In the genomic region with DNA sequence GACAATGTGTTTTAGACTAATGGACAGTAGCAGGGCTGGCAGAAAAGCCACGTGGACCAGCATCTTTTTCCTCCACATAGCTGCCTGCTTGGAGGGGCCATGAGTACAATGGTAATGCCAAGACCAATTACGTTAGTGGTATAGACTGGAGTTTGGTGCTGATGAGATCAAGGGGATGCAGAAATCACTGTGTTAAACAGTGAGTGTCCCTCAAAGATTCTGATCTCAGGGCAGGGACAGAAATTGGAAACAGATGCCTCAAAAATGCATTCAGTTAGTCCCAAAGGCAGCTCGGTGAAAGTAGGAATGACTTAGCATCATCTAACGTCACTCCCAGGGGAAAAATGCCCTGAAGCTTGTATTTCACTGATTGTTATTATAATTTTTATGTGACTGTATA, we compare ENCODE assay signal across 18 cellular contexts.
"Had no signal": no experiment of that assay in that cellular context is flagged by ENCODE, and none has a peak within 500 bp of the region (broad histone marks: within the 10 kb centered on the region; RNA-seq: fewer than 3 reads in every experiment).

No MANE protein-coding gene starts in this region.

- H3K4me1 ChIP-seq: psoas muscle, tibial nerve had no signal

- DNase-seq: activated CD4-positive, alpha-beta T cell treated with anti-CD3 and anti-CD28 coated beads for 1 hour; activated CD4-positive, alpha-beta T cell treated with anti-CD3 and anti-CD28 coated beads, Interleukin-2, amount 50 U/mL, for 4 hours; activated naive CD8-positive, alpha-beta T cell treated with anti-CD3 and anti-CD28 coated beads, Interleukin-2, amount 10 ng/mL, durations not matched to agents 7 days and 5 days; activated T-cell treated with anti-CD3 and anti-CD28 coated beads for 4 hours; anterior cingulate cortex; caudate nucleus; dorsolateral prefrontal cortex; mesendoderm; naive thymus-derived CD8-positive, alpha-beta T cell; ovary; psoas muscle; right cardiac atrium; stimulated activated CD4-positive, alpha-beta T cell treated with anti-CD3 and anti-CD28 coated beads, Interleukin-2, amount 100 ng/mL, for 24 hours; stimulated activated naive CD4-positive, alpha-beta T cell treated with Interleukin-2 at 50 U/mL for 16 hours; substantia nigra; WERI-Rb-1 had no signal

- H3K27me3 ChIP-seq: dorsolateral prefrontal cortex, ovary, tibial nerve had no signal

- H3K36me3 Mint-ChIP-seq: activated naive CD8-positive, alpha-beta T cell treated with anti-CD3 and anti-CD28 coated beads, Interleukin-2, amount 10 ng/mL, durations not matched to agents 7 days and 5 days had no signal

- H3K4me1 Mint-ChIP-seq: activated naive CD8-positive, alpha-beta T cell treated with anti-CD3 and anti-CD28 coated beads, Interleukin-2, amount 10 ng/mL, durations not matched to agents 7 days and 5 days; brain; naive thymus-derived CD8-positive, alpha-beta T cell had no signal

- H3K9me3 ChIP-seq: ovary, psoas muscle, tibial nerve had no signal

- H3K27ac Mint-ChIP-seq: activated naive CD8-positive, alpha-beta T cell treated with anti-CD3 and anti-CD28 coated beads, Interleukin-2, amount 10 ng/mL, durations not matched to agents 7 days and 5 days; brain had no signal

- H3K4me3 Mint-ChIP-seq: activated naive CD8-positive, alpha-beta T cell treated with anti-CD3 and anti-CD28 coated beads, Interleukin-2, amount 10 ng/mL, durations not matched to agents 7 days and 5 days; brain; naive thymus-derived CD8-positive, alpha-beta T cell had no signal

- H3K36me3 ChIP-seq: ovary, WERI-Rb-1 had no signal

- H3K9me3 Mint-ChIP-seq: activated naive CD8-positive, alpha-beta T cell treated with anti-CD3 and anti-CD28 coated beads, Interleukin-2, amount 10 ng/mL, durations not matched to agents 7 days and 5 days; naive thymus-derived CD8-positive, alpha-beta T cell had no signal

- H3K4me3 ChIP-seq: dorsolateral prefrontal cortex, ovary, psoas muscle, tibial nerve had no signal

- H3K27me3 Mint-ChIP-seq: activated naive CD8-positive, alpha-beta T cell treated with anti-CD3 and anti-CD28 coated beads, Interleukin-2, amount 10 ng/mL, durations not matched to agents 7 days and 5 days; brain; naive thymus-derived CD8-positive, alpha-beta T cell had no signal

- H3K27ac ChIP-seq: dorsolateral prefrontal cortex, ovary, psoas muscle, tibial nerve, WERI-Rb-1 had no signal
